33 cellular contexts compared by ENCODE assay signal in the genomic region with DNA sequence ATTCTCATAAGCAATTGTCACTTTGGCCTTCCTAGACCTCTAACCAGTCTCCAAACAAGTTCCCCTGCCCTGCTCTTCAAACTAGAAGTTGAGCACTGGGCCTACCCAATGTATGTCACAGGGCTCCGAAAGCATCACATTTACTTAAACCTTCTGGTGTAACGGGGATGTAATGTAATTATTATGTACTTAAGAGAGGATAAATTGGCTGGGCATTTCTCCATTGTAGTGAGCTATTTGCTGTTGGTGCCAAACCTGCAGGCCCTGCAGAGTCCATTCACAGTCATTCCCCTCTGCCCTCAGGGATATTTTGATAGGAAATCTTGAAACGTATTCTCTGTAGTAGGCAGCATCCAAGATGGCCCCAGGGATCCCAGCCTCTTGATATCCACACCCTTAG.
"Had no signal": no experiment of that assay in that cellular context is flagged by ENCODE, and none has a peak within 500 bp of the region (broad histone marks: within the 10 kb centered on the region; RNA-seq: fewer than 3 reads in every experiment).

No MANE protein-coding gene starts in this region.

- DNase-seq: activated B cell treated with CpG ODN at 0.5 μM for 24 hours; activated CD4-positive, alpha-beta T cell treated with anti-CD3 and anti-CD28 coated beads for 4 hours; activated CD4-positive, alpha-beta T cell treated with anti-CD3 and anti-CD28 coated beads, Interleukin-2, amount 50 U/mL, for 1 hour; activated CD4-positive, CD25-positive, alpha-beta regulatory T cell treated with anti-CD3 and anti-CD28 coated beads, Interleukin-2, amount 50 U/mL, for 72 hours; activated CD8-positive, alpha-beta T cell treated with anti-CD3 and anti-CD28 coated beads for 36 hours; activated gamma-delta T cell; activated naive CD4-positive, alpha-beta T cell treated with Interleukin-2 at 50 U/mL for 16 hours; activated naive CD8-positive, alpha-beta T cell treated with anti-CD3 and anti-CD28 coated beads, Interleukin-2, amount 10 ng/mL, durations not matched to agents 7 days and 5 days; activated T-cell treated with anti-CD3 and anti-CD28 coated beads, Interleukin-2, amount 50 U/mL, for 24 hours; amygdala; colonic mucosa; KG1; MM.1S; MV-4-11; NCI-H1092; NCI-H1436 treated with DMSO at 0.1 percent for 48 hours; NCI-H1930; NCI-H2081 treated with DMSO at 0.1 percent for 48 hours; NCI-H226; NCI-H446 treated with DMSO at 0.1 percent for 48 hours; NCI-H524; NCI-H774; PC-9; SW 1271; T-helper 1 cell; T-helper 2 cell; T-helper 9 cell had no signal

- FAIRE-seq: RCC 7860 had no signal

- H3K27me3 ChIP-seq: ascending aorta, cardiac muscle cell, colonic mucosa had no signal

- H3K4me3 ChIP-seq: ascending aorta, cardiac muscle cell, colonic mucosa, PC-9 had no signal

- H3K27ac ChIP-seq: ascending aorta, cardiac muscle cell, colonic mucosa, PC-9, RWPE1, VCaP had no signal

- H3K9me3 ChIP-seq: ascending aorta, colonic mucosa had no signal

- H3K36me3 ChIP-seq: ascending aorta, cardiac muscle cell, colonic mucosa had no signal

- H2AFZ ChIP-seq: PC-9 had no signal

- H3K4me1 ChIP-seq: ascending aorta had no signal

- H3K4me2 ChIP-seq: PC-9 had no signal

- ATAC-seq: activated CD8-positive, alpha-beta T cell treated with anti-CD3 and anti-CD28 coated beads for 36 hours; Right ventricle myocardium inferior had no signal
